Comparison of ENCODE assay signal across 21 cellular contexts in the genomic region with DNA sequence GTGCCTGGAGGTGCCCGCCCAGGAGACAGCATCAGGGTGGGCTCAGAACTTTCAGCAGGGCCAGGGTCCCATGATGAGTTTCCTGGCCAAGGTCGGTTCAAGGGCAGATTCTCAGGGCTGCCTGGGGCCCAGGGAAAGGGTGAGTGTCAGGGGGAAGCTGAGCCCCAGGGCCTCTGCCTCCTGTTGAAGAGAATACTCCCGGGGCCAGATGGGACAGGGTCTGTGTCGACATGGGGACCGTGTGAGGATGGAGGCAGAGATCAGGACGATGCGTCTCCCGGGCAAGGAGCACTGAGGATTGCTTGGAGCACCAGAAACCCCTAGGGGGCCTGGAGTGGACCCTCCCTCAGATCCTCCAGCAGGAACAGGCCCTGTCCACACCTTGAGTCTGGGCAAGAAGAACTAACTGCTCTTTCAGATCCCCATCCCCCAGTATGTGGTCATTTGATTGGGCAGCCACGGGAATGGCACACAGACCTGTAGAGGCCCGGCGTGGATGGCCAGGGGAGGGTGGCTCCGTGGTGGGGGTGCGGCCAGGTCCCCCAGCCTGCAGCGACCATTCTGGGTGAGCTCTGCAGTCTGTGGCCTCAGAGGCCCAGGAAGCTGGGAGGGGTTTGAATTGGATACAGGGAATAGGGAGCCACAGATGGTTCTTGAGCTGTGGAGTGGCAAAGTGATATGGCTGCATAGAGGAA.
"Had no signal": no experiment of that assay in that cellular context is flagged by ENCODE, and none has a peak within 500 bp of the region (broad histone marks: within the 10 kb centered on the region; RNA-seq: fewer than 3 reads in every experiment).

No MANE protein-coding gene starts in this region.

- H3K4me3 Mint-ChIP-seq: activated B cell treated with CpG ODN at 0.5 μM for 24 hours; activated CD4-positive, alpha-beta T cell treated with anti-CD3 and anti-CD28 coated beads, Interleukin-2, amount 10 ng/mL, durations not matched to agents 24 days and 14 days; activated naive CD8-positive, alpha-beta T cell treated with anti-CD3 and anti-CD28 coated beads for 36 hours; activated T-cell treated with anti-CD3 and anti-CD28 coated beads, Interleukin-2, amount 50 U/mL, for 4 hours; neural crest cell; T-helper 2 cell treated with Interferon-gamma antibody and Interleukin-4, amounts not matched to agents 5 μg/mL and 100 μg/mL, for 36 hours had no signal

- H3K27ac ChIP-seq: body of pancreas, pancreas, SJSA1, transverse colon had no signal

- H3K4me3 ChIP-seq: body of pancreas, pancreas, SJSA1, transverse colon had no signal

- H3K36me3 Mint-ChIP-seq: activated naive CD8-positive, alpha-beta T cell treated with anti-CD3 and anti-CD28 coated beads for 36 hours had no signal

- H3K36me3 ChIP-seq: pancreas, transverse colon had no signal

- H3K27me3 Mint-ChIP-seq: activated B cell treated with CpG ODN at 0.5 μM for 24 hours; activated CD4-positive, alpha-beta T cell treated with anti-CD3 and anti-CD28 coated beads, Interleukin-2, amount 10 ng/mL, durations not matched to agents 24 days and 14 days; activated naive CD8-positive, alpha-beta T cell treated with anti-CD3 and anti-CD28 coated beads for 36 hours had no signal

- H3K27me3 ChIP-seq: body of pancreas, pancreas, SJSA1, transverse colon had no signal

- H3K27ac Mint-ChIP-seq: activated B cell treated with CpG ODN at 0.5 μM for 24 hours; activated CD4-positive, alpha-beta T cell treated with anti-CD3 and anti-CD28 coated beads, Interleukin-2, amount 10 ng/mL, durations not matched to agents 24 days and 14 days; activated naive CD8-positive, alpha-beta T cell treated with anti-CD3 and anti-CD28 coated beads for 36 hours; T-helper 2 cell treated with Interferon-gamma antibody and Interleukin-4, amounts not matched to agents 5 μg/mL and 100 μg/mL, for 36 hours had no signal

- DNase-seq: activated B cell treated with CpG ODN at 0.5 μM for 24 hours; activated CD4-positive, alpha-beta T cell treated with anti-CD3 and anti-CD28 coated beads, Interleukin-2, amount 10 ng/mL, durations not matched to agents 24 days and 14 days; activated naive CD8-positive, alpha-beta T cell treated with anti-CD3 and anti-CD28 coated beads for 36 hours; activated T-cell treated with anti-CD3 and anti-CD28 coated beads, Interleukin-2, amount 50 U/mL, for 4 hours; amygdala; body of pancreas; central memory CD4-positive, alpha-beta T cell; cortex of kidney; effector CD8-positive, alpha-beta T cell; foreskin fibroblast; hypothalamus; left ventricle myocardium superior; stimulated activated CD4-positive, alpha-beta T cell treated with anti-CD3 and anti-CD28 coated beads, Interleukin-4, amount 100 ng/mL, for 1 hour; stimulated activated naive CD4-positive, alpha-beta T cell; substantia nigra; SW 1271; transverse colon had no signal

- H3K9me3 Mint-ChIP-seq: activated B cell treated with CpG ODN at 0.5 μM for 24 hours; activated CD4-positive, alpha-beta T cell treated with anti-CD3 and anti-CD28 coated beads, Interleukin-2, amount 10 ng/mL, durations not matched to agents 24 days and 14 days; activated naive CD8-positive, alpha-beta T cell treated with anti-CD3 and anti-CD28 coated beads for 36 hours; activated T-cell treated with anti-CD3 and anti-CD28 coated beads, Interleukin-2, amount 50 U/mL, for 4 hours; neural crest cell; T-helper 2 cell treated with Interferon-gamma antibody and Interleukin-4, amounts not matched to agents 5 μg/mL and 100 μg/mL, for 36 hours had no signal

- H3K4me1 ChIP-seq: body of pancreas, pancreas, SJSA1, transverse colon had no signal

- H3K9me3 ChIP-seq: body of pancreas, pancreas, transverse colon had no signal

- H3K4me1 Mint-ChIP-seq: activated B cell treated with CpG ODN at 0.5 μM for 24 hours; activated CD4-positive, alpha-beta T cell treated with anti-CD3 and anti-CD28 coated beads, Interleukin-2, amount 10 ng/mL, durations not matched to agents 24 days and 14 days; activated naive CD8-positive, alpha-beta T cell treated with anti-CD3 and anti-CD28 coated beads for 36 hours had no signal
